Comparison of ENCODE assay signal across 12 cellular contexts in genomic region chr22:32106930-32107329, GRCh38. TPM values are rescaled to one million over a fixed set of nuclear protein-coding genes. Genes with fewer than 3 reads are reported as not detected.
DNase-seq lines count a peak whose midpoint lies in the region; ATAC-seq, FAIRE-seq and TF ChIP-seq lines count a peak whose summit lies in the region.
"Had no signal": no experiment of that assay in that cellular context is flagged by ENCODE, and none has a peak within 500 bp of the region (broad histone marks: within the 10 kb centered on the region; RNA-seq: fewer than 3 reads in every experiment).

No MANE protein-coding gene starts in this region.

- FAIRE-seq in GM12891 (lab: Jason Lieb, UNC) = peak; percentile 31

- DNase-seq in GM12891 (ENCODE audit: insufficient read length, low spot score) (no peak), LoVo (ENCODE audit: low spot score) (peak; percentile 26), astrocyte of the cerebellum (ENCODE audit: low read depth) (peak; percentile 5), left lobe of liver (ENCODE audit: low spot score) (no peak), GM10248 (ENCODE audit: extremely low spot score) (no peak), COLO668 (lab: John Stamatoyannopoulos, UW; ENCODE audit: unreplicated experiment) (no peak), NCI-H1436 (lab: John Stamatoyannopoulos, UW) (no peak)
- DNase-seq: DMS79 treated with DMSO at 0.1 percent for 48 hours, NCI-H774 had no signal

- no peak for TF ChIP-seq CTCF in astrocyte of the cerebellum (IDR thresholded peaks at IDR 0.05; ENCODE audit: low read depth, low read length, missing control alignments)
- no peak for TF ChIP-seq CTCF in GM10248 (IDR thresholded peaks at IDR 0.05; ENCODE audit: control extremely low read depth, extremely low read depth, low read depth, missing control alignments)

- POLR2A ChIA-PET in GM10248 (lab: Yijun Ruan, JAX) = no interaction called here

- no peak overlapping the region for H3K4me3 ChIP-seq in astrocyte of the cerebellum (ENCODE audit: low read depth, low read length)
- H3K4me3 ChIP-seq: right atrium auricular region had no signal

- CTCF ChIA-PET in GM10248 (lab: Yijun Ruan, JAX) = no interaction called here

- no peak for TF ChIP-seq POLR2A in GM12891 (IDR thresholded peaks at IDR 0.05; ENCODE audit: low read depth, low read length)

- ATAC-seq in left lobe of liver (peak; percentile 52), HG02642 (IDR thresholded peaks at IDR 0.05; ENCODE audit: poor library complexity, unreplicated experiment) (no peak)

- in situ Hi-C loops in astrocyte of the cerebellum (cut with HindIII; ENCODE audit: low sequenced_read_pairs) = no loop called here

TF ChIP-seq in GM12891, 5 proteins besides CTCF, POLR2A, EP300 and RAD21:
- TF ChIP-seq SPI1 (IDR thresholded peaks at IDR 0.05; ENCODE audit: low read depth, low read length) = no peak
- no peak for TF ChIP-seq PAX5 (IDR thresholded peaks at IDR 0.05; ENCODE audit: insufficient read depth, low read length, severe bottlenecking)
- TF ChIP-seq POU2F2 (IDR thresholded peaks at IDR 0.05; ENCODE audit: low read depth, low read length) = no peak
- TF ChIP-seq POLR2AphosphoS5 (IDR thresholded peaks at IDR 0.05; ENCODE audit: low read depth, low read length) = no peak
- TF ChIP-seq TAF1 (IDR thresholded peaks at IDR 0.05; ENCODE audit: low read depth, low read length) = no peak

RNA-seq across cellular contexts. Expression of gene C22orf42, which starts 52.2 kb away (rescaled TPM):
- polyA plus RNA-seq in GM12891 (2012; ENCODE audit: low read depth, missing spikeins) = not detected
- total RNA-seq in left lobe of liver = not detected
- total RNA-seq: epithelial cell of proximal tubule, right atrium auricular region had no signal

Comparison
In these comparisons a context has a peak if more than half of its experiments do, and no peak if none do; other contexts are left out.
1. DNase-seq: peak in LoVo (single experiment) and astrocyte of the cerebellum (single experiment); none in GM12891 (single experiment), left lobe of liver (single experiment), GM10248 (single experiment), COLO668 (single experiment) and NCI-H1436 (single experiment).